9 cellular contexts compared by ENCODE assay signal in genomic region chr18:25561923-25562322, GRCh38.
A peak's percentile ranks its signal among the peaks of the same experiment; 100 is the strongest.
DNase-seq lines count a peak whose midpoint lies in the region; ATAC-seq, FAIRE-seq and TF ChIP-seq lines count a peak whose summit lies in the region.
"Had no signal": no experiment of that assay in that cellular context is flagged by ENCODE, and none has a peak within 500 bp of the region (broad histone marks: within the 10 kb centered on the region; RNA-seq: fewer than 3 reads in every experiment).

No MANE protein-coding gene starts in this region.

- CTCF ChIA-PET in activated CD8-positive, alpha-beta memory T cell treated with anti-CD3 and anti-CD28 coated beads, Interleukin-2, amount 10 ng/mL, durations not matched to agents 7 days and 5 days (lab: Charles Lee), result no interaction called here

- H3K27me3 Mint-ChIP-seq in astrocyte (ENCODE audit: low read depth, unreplicated experiment), result peaks cover 10% of the 10 kb centered on the region
- no peaks in the 10 kb centered on the region for H3K27me3 Mint-ChIP-seq in neural crest cell (ENCODE audit: low read depth)
- no peaks in the 10 kb centered on the region for H3K27me3 Mint-ChIP-seq in activated T-helper 2 cell treated with anti-CD3 and anti-CD28 coated beads, Interferon-gamma antibody, Interleukin-2, Interleukin-4, amounts not matched to agents 10 μg/mL and 5 μg/mL and 100 μg/mL, durations not matched to agents 14 hours and 24 hours and 36 hours (ENCODE audit: low read depth)
- no peaks in the 10 kb centered on the region for H3K27me3 Mint-ChIP-seq in activated CD8-positive, alpha-beta memory T cell treated with anti-CD3 and anti-CD28 coated beads, Interleukin-2, amount 10 ng/mL, durations not matched to agents 7 days and 5 days

- no peaks in the 10 kb centered on the region for H3K4me1 ChIP-seq in astrocyte (ENCODE audit: insufficient read depth, low read length)

- H3K79me2 ChIP-seq in astrocyte (ENCODE audit: insufficient read depth, low read length), result no peaks in the 10 kb centered on the region

- no peak overlapping the region for H3K9ac ChIP-seq in astrocyte (ENCODE audit: low read length)

- H3K4me1 Mint-ChIP-seq in astrocyte (ENCODE audit: low read depth, unreplicated experiment) (peaks cover 1% of the 10 kb centered on the region), neural crest cell (peaks cover 6% of the 10 kb centered on the region)
- no peaks in the 10 kb centered on the region for H3K4me1 Mint-ChIP-seq in activated T-helper 2 cell treated with anti-CD3 and anti-CD28 coated beads, Interferon-gamma antibody, Interleukin-2, Interleukin-4, amounts not matched to agents 10 μg/mL and 5 μg/mL and 100 μg/mL, durations not matched to agents 14 hours and 24 hours and 36 hours (ENCODE audit: low read depth)
- no peaks in the 10 kb centered on the region for H3K4me1 Mint-ChIP-seq in activated CD8-positive, alpha-beta memory T cell treated with anti-CD3 and anti-CD28 coated beads, Interleukin-2, amount 10 ng/mL, durations not matched to agents 7 days and 5 days

- no peak for FAIRE-seq in astrocyte (lab: Jason Lieb, UNC)

- H2AFZ ChIP-seq in astrocyte (ENCODE audit: low read depth, low read length), result no peak overlapping the region

- intact Hi-C loops in activated T-helper 2 cell treated with anti-CD3 and anti-CD28 coated beads, Interferon-gamma antibody, Interleukin-2, Interleukin-4, amounts not matched to agents 10 μg/mL and 5 μg/mL and 100 μg/mL, durations not matched to agents 14 hours and 24 hours and 36 hours (cut with micrococcal nuclease), result no loop called here

- TF ChIP-seq CTCF in astrocyte (IDR thresholded peaks at IDR 0.05; ENCODE audit: insufficient read depth, low read depth, low read length) (peak; percentile 15), neural crest cell (conservative IDR thresholded peaks at IDR 0.05) (peak; percentile 66)

- ATAC-seq in GM21717 (IDR thresholded peaks at IDR 0.05; ENCODE audit: unreplicated experiment), result no peak
- no peak for ATAC-seq in activated CD8-positive, alpha-beta memory T cell treated with anti-CD3 and anti-CD28 coated beads, Interleukin-2, amount 10 ng/mL, durations not matched to agents 7 days and 5 days
- ATAC-seq: left lobe of liver had no signal

- no peaks in the 10 kb centered on the region for H3K36me3 Mint-ChIP-seq in astrocyte (ENCODE audit: low read depth, unreplicated experiment)
- H3K36me3 Mint-ChIP-seq in neural crest cell (ENCODE audit: low read depth), result no peaks in the 10 kb centered on the region
- no peaks in the 10 kb centered on the region for H3K36me3 Mint-ChIP-seq in activated T-helper 2 cell treated with anti-CD3 and anti-CD28 coated beads, Interferon-gamma antibody, Interleukin-2, Interleukin-4, amounts not matched to agents 10 μg/mL and 5 μg/mL and 100 μg/mL, durations not matched to agents 14 hours and 24 hours and 36 hours (ENCODE audit: low read depth)
- no peaks in the 10 kb centered on the region for H3K36me3 Mint-ChIP-seq in activated CD8-positive, alpha-beta memory T cell treated with anti-CD3 and anti-CD28 coated beads, Interleukin-2, amount 10 ng/mL, durations not matched to agents 7 days and 5 days

- no peaks in the 10 kb centered on the region for H3K36me3 ChIP-seq in astrocyte (ENCODE audit: insufficient read depth, low read length)

- DNase-seq in DMS 273 (lab: John Stamatoyannopoulos, UW; ENCODE audit: unreplicated experiment) (peak; percentile 57), DMS 273 treated with DMSO at 0.1 percent for 48 hours (lab: John Stamatoyannopoulos, UW) (no peak), astrocyte (ENCODE audit: low read depth) (peak; percentile 1), neural crest cell (ENCODE audit: low read depth, low spot score) (peak; percentile 26)
- peak; percentile 2 for DNase-seq in Jurkat, Clone E6-1 (ENCODE audit: low read depth, low spot score)
- no peak for DNase-seq in activated T-helper 2 cell treated with anti-CD3 and anti-CD28 coated beads, Interferon-gamma antibody, Interleukin-2, Interleukin-4, amounts not matched to agents 10 μg/mL and 5 μg/mL and 100 μg/mL, durations not matched to agents 14 hours and 24 hours and 36 hours (ENCODE audit: low spot score)
- DNase-seq in activated CD8-positive, alpha-beta memory T cell treated with anti-CD3 and anti-CD28 coated beads, Interleukin-2, amount 10 ng/mL, durations not matched to agents 7 days and 5 days, result no peak

- no peak overlapping the region for H3K27ac ChIP-seq in astrocyte (ENCODE audit: low read depth, low read length)

- H3K4me3 Mint-ChIP-seq in astrocyte (ENCODE audit: unreplicated experiment) (no peak overlapping the region), neural crest cell (no peak overlapping the region)
- no peak overlapping the region for H3K4me3 Mint-ChIP-seq in activated T-helper 2 cell treated with anti-CD3 and anti-CD28 coated beads, Interferon-gamma antibody, Interleukin-2, Interleukin-4, amounts not matched to agents 10 μg/mL and 5 μg/mL and 100 μg/mL, durations not matched to agents 14 hours and 24 hours and 36 hours (ENCODE audit: low read depth)
- H3K4me3 Mint-ChIP-seq in activated CD8-positive, alpha-beta memory T cell treated with anti-CD3 and anti-CD28 coated beads, Interleukin-2, amount 10 ng/mL, durations not matched to agents 7 days and 5 days, result no peak overlapping the region

- H3K4me3 ChIP-seq in Jurkat, Clone E6-1 (ENCODE audit: low read length), result no peak overlapping the region
- H3K4me3 ChIP-seq in astrocyte (ENCODE audit: insufficient read depth, low read depth, low read length), result no peak overlapping the region

- H3K9me3 Mint-ChIP-seq in astrocyte (ENCODE audit: unreplicated experiment) (peaks cover 3% of the 10 kb centered on the region), neural crest cell (no peaks in the 10 kb centered on the region)
- no peaks in the 10 kb centered on the region for H3K9me3 Mint-ChIP-seq in activated T-helper 2 cell treated with anti-CD3 and anti-CD28 coated beads, Interferon-gamma antibody, Interleukin-2, Interleukin-4, amounts not matched to agents 10 μg/mL and 5 μg/mL and 100 μg/mL, durations not matched to agents 14 hours and 24 hours and 36 hours
- peaks cover 3% of the 10 kb centered on the region for H3K9me3 Mint-ChIP-seq in activated CD8-positive, alpha-beta memory T cell treated with anti-CD3 and anti-CD28 coated beads, Interleukin-2, amount 10 ng/mL, durations not matched to agents 7 days and 5 days (ENCODE audit: low read depth)

- H4K20me1 ChIP-seq in astrocyte (ENCODE audit: insufficient read depth, low read length), result no peaks in the 10 kb centered on the region

- no peak overlapping the region for H3K27ac Mint-ChIP-seq in astrocyte (ENCODE audit: unreplicated experiment)
- H3K27ac Mint-ChIP-seq in neural crest cell (ENCODE audit: unreplicated experiment), result no peak overlapping the region
- H3K27ac Mint-ChIP-seq in activated T-helper 2 cell treated with anti-CD3 and anti-CD28 coated beads, Interferon-gamma antibody, Interleukin-2, Interleukin-4, amounts not matched to agents 10 μg/mL and 5 μg/mL and 100 μg/mL, durations not matched to agents 14 hours and 24 hours and 36 hours, result no peak overlapping the region
- H3K27ac Mint-ChIP-seq in activated CD8-positive, alpha-beta memory T cell treated with anti-CD3 and anti-CD28 coated beads, Interleukin-2, amount 10 ng/mL, durations not matched to agents 7 days and 5 days, result no peak overlapping the region

- no peak overlapping the region for H3K4me2 ChIP-seq in astrocyte (ENCODE audit: low read length)

- no peaks in the 10 kb centered on the region for H3K9me3 ChIP-seq in astrocyte (ENCODE audit: insufficient read depth, low read depth, low read length)

- H3K27me3 ChIP-seq in astrocyte (ENCODE audit: insufficient read depth, low read length), result no peaks in the 10 kb centered on the region

Comparison
In these comparisons a context has a peak if more than half of its experiments do, and no peak if none do; other contexts are left out.
1. DNase-seq: peak in DMS 273 (single experiment), Jurkat, Clone E6-1 (single experiment), astrocyte (single experiment) and neural crest cell (single experiment); none in DMS 273 treated with DMSO at 0.1 percent for 48 hours (single experiment), activated T-helper 2 cell treated with anti-CD3 and anti-CD28 coated beads, Interferon-gamma antibody, Interleukin-2, Interleukin-4, amounts not matched to agents 10 μg/mL and 5 μg/mL and 100 μg/mL, durations not matched to agents 14 hours and 24 hours and 36 hours (single experiment) and activated CD8-positive, alpha-beta memory T cell treated with anti-CD3 and anti-CD28 coated beads, Interleukin-2, amount 10 ng/mL, durations not matched to agents 7 days and 5 days (single experiment).